In genomic region chr13:45369116-45369515, GRCh38 we compare ENCODE assay signal across 1 cellular context.
TF ChIP-seq lines count a peak whose summit lies in the region.

No MANE protein-coding gene starts in this region.

TF ChIP-seq in WTC11, 78 proteins besides CTCF, POLR2A, EP300 and RAD21 (continued from another document):
- TF ChIP-seq ARID4B (CRISPR knock-in tag; IDR thresholded peaks at IDR 0.05; ENCODE audit: borderline replicate concordance): no peak
- no peak for TF ChIP-seq NR2C2 (CRISPR knock-in tag; IDR thresholded peaks at IDR 0.05)
